13 cellular contexts compared by ENCODE assay signal in genomic region chr12:53428741-53429140, GRCh38. TPM values are rescaled to one million over a fixed set of nuclear protein-coding genes. Genes with fewer than 3 reads are reported as not detected.
"Had no signal": no experiment of that assay in that cellular context is flagged by ENCODE, and none has a peak within 500 bp of the region (broad histone marks: within the 10 kb centered on the region; RNA-seq: fewer than 3 reads in every experiment).

No MANE protein-coding gene starts in this region.

- H3K4me3 Mint-ChIP-seq: activated CD8-positive, alpha-beta T cell treated with anti-CD3 and anti-CD28 coated beads, Interleukin-2, amount 10 ng/mL, durations not matched to agents 7 days and 5 days; endodermal cell; nephron; stimulated activated memory B cell treated with anti-CD40 and anti-IgM and Interleukin-4, amounts not matched to agents 10 μg/mL and 1 μg/mL and 100 μg/mL, for 72 hours had no signal

- H3K27ac Mint-ChIP-seq: activated CD8-positive, alpha-beta T cell treated with anti-CD3 and anti-CD28 coated beads, Interleukin-2, amount 10 ng/mL, durations not matched to agents 7 days and 5 days; endodermal cell; nephron; stimulated activated memory B cell treated with anti-CD40 and anti-IgM and Interleukin-4, amounts not matched to agents 10 μg/mL and 1 μg/mL and 100 μg/mL, for 72 hours had no signal

- H3K4me3 ChIP-seq: cardiac muscle cell, dorsolateral prefrontal cortex had no signal

- H3K36me3 ChIP-seq: cardiac muscle cell had no signal

- H3K27ac ChIP-seq: cardiac muscle cell, dorsolateral prefrontal cortex, VCaP had no signal

- H3K27me3 ChIP-seq: cardiac muscle cell, dorsolateral prefrontal cortex had no signal

- H3K36me3 Mint-ChIP-seq: stimulated activated memory B cell treated with anti-CD40 and anti-IgM and Interleukin-4, amounts not matched to agents 10 μg/mL and 1 μg/mL and 100 μg/mL, for 72 hours had no signal

- H3K9me3 Mint-ChIP-seq: endodermal cell; nephron; stimulated activated memory B cell treated with anti-CD40 and anti-IgM and Interleukin-4, amounts not matched to agents 10 μg/mL and 1 μg/mL and 100 μg/mL, for 72 hours had no signal

- ATAC-seq: activated CD8-positive, alpha-beta T cell treated with anti-CD3 and anti-CD28 coated beads, Interleukin-2, amount 10 ng/mL, durations not matched to agents 7 days and 5 days had no signal

- H3K27me3 Mint-ChIP-seq: stimulated activated memory B cell treated with anti-CD40 and anti-IgM and Interleukin-4, amounts not matched to agents 10 μg/mL and 1 μg/mL and 100 μg/mL, for 72 hours had no signal

- H3K4me1 Mint-ChIP-seq: stimulated activated memory B cell treated with anti-CD40 and anti-IgM and Interleukin-4, amounts not matched to agents 10 μg/mL and 1 μg/mL and 100 μg/mL, for 72 hours had no signal

- DNase-seq: activated CD4-positive, alpha-beta T cell treated with anti-CD3 and anti-CD28 coated beads for 1 hour; activated CD8-positive, alpha-beta memory T cell treated with anti-CD3 and anti-CD28 coated beads, Interleukin-2, amount 50 U/mL, for 4 hours; activated CD8-positive, alpha-beta T cell treated with anti-CD3 and anti-CD28 coated beads, Interleukin-2, amount 10 ng/mL, durations not matched to agents 7 days and 5 days; dorsolateral prefrontal cortex; endodermal cell; mesendoderm; posterior cingulate gyrus had no signal

RNA-seq across cellular contexts. Expression of gene AMHR2, which starts 5.1 kb away (rescaled TPM):
- total RNA-seq: activated CD8-positive, alpha-beta T cell treated with anti-CD3 and anti-CD28 coated beads, Interleukin-2, amount 10 ng/mL, durations not matched to agents 7 days and 5 days; kidney epithelial cell; urinary bladder had no signal
